1 cellular context compared by ENCODE assay signal in genomic region chr17:66364508-66365203, GRCh38.
TF ChIP-seq lines count a peak whose summit lies in the region.

No MANE protein-coding gene starts in this region.

TF ChIP-seq in SK-N-SH treated with all-trans-retinoic acid at 6 μM for 48 hours, 23 proteins besides CTCF, POLR2A, EP300 and RAD21 (continued from another document):
- no peak for TF ChIP-seq TSHZ2 (CRISPR knock-in tag; IDR thresholded peaks at IDR 0.05)
